28 cellular contexts compared by ENCODE assay signal in genomic region chr1:236689713-236690569, GRCh38. TPM values are rescaled to one million over a fixed set of nuclear protein-coding genes. Genes with fewer than 3 reads are reported as not detected.
DNase-seq lines count a peak whose midpoint lies in the region; ATAC-seq and FAIRE-seq lines count a peak whose summit lies in the region.
"Had no signal": no experiment of that assay in that cellular context is flagged by ENCODE, and none has a peak within 500 bp of the region (broad histone marks: within the 10 kb centered on the region; RNA-seq: fewer than 3 reads in every experiment).

No MANE protein-coding gene starts in this region.

- H3K27ac Mint-ChIP-seq in activated naive CD8-positive, alpha-beta T cell treated with anti-CD3 and anti-CD28 coated beads, Interleukin-2, amount 50 U/mL, for 24 hours = no peak overlapping the region
- no peak overlapping the region for H3K27ac Mint-ChIP-seq in activated naive CD8-positive, alpha-beta T cell treated with anti-CD3 and anti-CD28 coated beads for 36 hours
- H3K27ac Mint-ChIP-seq: activated naive CD8-positive, alpha-beta T cell treated with anti-CD3 and anti-CD28 coated beads, Interleukin-2, amount 10 ng/mL, durations not matched to agents 7 days and 5 days; B cell; H9 had no signal

- intact Hi-C loops in left ventricle myocardium superior (cut with micrococcal nuclease) = no loop called here

- peaks cover 15% of the 10 kb centered on the region for H3K4me1 Mint-ChIP-seq in activated naive CD8-positive, alpha-beta T cell treated with anti-CD3 and anti-CD28 coated beads, Interleukin-2, amount 50 U/mL, for 24 hours
- H3K4me1 Mint-ChIP-seq in activated naive CD8-positive, alpha-beta T cell treated with anti-CD3 and anti-CD28 coated beads for 36 hours = peaks cover 11% of the 10 kb centered on the region

- no peak for DNase-seq in activated naive CD8-positive, alpha-beta T cell treated with anti-CD3 and anti-CD28 coated beads, Interleukin-2, amount 50 U/mL, for 24 hours
- no peak for DNase-seq in activated naive CD8-positive, alpha-beta T cell treated with anti-CD3 and anti-CD28 coated beads for 36 hours
- DNase-seq in left ventricle myocardium superior (peak; percentile 59), renal cortical epithelial cell (ENCODE audit: low read depth) (peak; percentile 92), AG20443 (ENCODE audit: low spot score) (no peak), NOMO-1 treated with dmso at 0.1 percent for 144 hours (lab: John Stamatoyannopoulos, UW; ENCODE audit: unreplicated experiment) (no peak), NOMO-1 (lab: John Stamatoyannopoulos, UW; ENCODE audit: unreplicated experiment in 2 of 2) (no peak)
- DNase-seq: activated effector memory CD4-positive, alpha-beta T cell treated with anti-CD3 and anti-CD28 coated beads, Interleukin-2, amount 50 U/mL, for 16 hours; activated naive CD8-positive, alpha-beta T cell treated with anti-CD3 and anti-CD28 coated beads, Interleukin-2, amount 10 ng/mL, durations not matched to agents 7 days and 5 days; activated T-cell treated with anti-CD3 and anti-CD28 coated beads, Interleukin-2, amount 50 U/mL, for 1 hour; cerebellar nuclear complex; DMS79; GF-D8; H9; NCI-H1092 treated with DMSO at 0.1 percent for 48 hours; NCI-H187 treated with DMSO at 0.1 percent for 48 hours; NCI-H524 treated with DMSO at 0.1 percent for 48 hours; upper lobe of left lung had no signal

- H3K36me3 Mint-ChIP-seq in activated naive CD8-positive, alpha-beta T cell treated with anti-CD3 and anti-CD28 coated beads, Interleukin-2, amount 50 U/mL, for 24 hours (ENCODE audit: low read depth) = peaks cover 4% of the 10 kb centered on the region
- peaks cover 2% of the 10 kb centered on the region for H3K36me3 Mint-ChIP-seq in activated naive CD8-positive, alpha-beta T cell treated with anti-CD3 and anti-CD28 coated beads for 36 hours
- H3K36me3 Mint-ChIP-seq: activated naive CD8-positive, alpha-beta T cell treated with anti-CD3 and anti-CD28 coated beads, Interleukin-2, amount 10 ng/mL, durations not matched to agents 7 days and 5 days had no signal

- H3K4me3 Mint-ChIP-seq in activated naive CD8-positive, alpha-beta T cell treated with anti-CD3 and anti-CD28 coated beads, Interleukin-2, amount 50 U/mL, for 24 hours = no peak overlapping the region
- H3K4me3 Mint-ChIP-seq in activated naive CD8-positive, alpha-beta T cell treated with anti-CD3 and anti-CD28 coated beads for 36 hours = no peak overlapping the region
- H3K4me3 Mint-ChIP-seq: activated naive CD8-positive, alpha-beta T cell treated with anti-CD3 and anti-CD28 coated beads, Interleukin-2, amount 10 ng/mL, durations not matched to agents 7 days and 5 days; B cell; H9; neural crest cell had no signal

- peak; percentile 71 for FAIRE-seq in TTC549 (lab: Jason Lieb, UNC)
- FAIRE-seq: A549, astrocyte, endometrium, islet of Langerhans had no signal

- H3K27me3 Mint-ChIP-seq in activated naive CD8-positive, alpha-beta T cell treated with anti-CD3 and anti-CD28 coated beads, Interleukin-2, amount 50 U/mL, for 24 hours = peaks cover 62% of the 10 kb centered on the region
- peaks cover 68% of the 10 kb centered on the region for H3K27me3 Mint-ChIP-seq in activated naive CD8-positive, alpha-beta T cell treated with anti-CD3 and anti-CD28 coated beads for 36 hours

- peak; percentile 21 for ATAC-seq in activated naive CD8-positive, alpha-beta T cell treated with anti-CD3 and anti-CD28 coated beads, Interleukin-2, amount 50 U/mL, for 24 hours
- peak; percentile 17 for ATAC-seq in left ventricle myocardium superior
- ATAC-seq: A549 had no signal

- peaks cover 7% of the 10 kb centered on the region for H3K9me3 Mint-ChIP-seq in activated naive CD8-positive, alpha-beta T cell treated with anti-CD3 and anti-CD28 coated beads, Interleukin-2, amount 50 U/mL, for 24 hours
- peaks cover 5% of the 10 kb centered on the region for H3K9me3 Mint-ChIP-seq in activated naive CD8-positive, alpha-beta T cell treated with anti-CD3 and anti-CD28 coated beads for 36 hours
- H3K9me3 Mint-ChIP-seq: activated naive CD8-positive, alpha-beta T cell treated with anti-CD3 and anti-CD28 coated beads, Interleukin-2, amount 10 ng/mL, durations not matched to agents 7 days and 5 days had no signal

RNA-seq across cellular contexts. Expression of gene ACTN2, which starts 3.6 kb away (rescaled TPM):
- under 1 TPM; 0.37 to 0.38 TPM for total RNA-seq in activated naive CD8-positive, alpha-beta T cell treated with anti-CD3 and anti-CD28 coated beads for 36 hours
- 2,394 TPM for total RNA-seq in left ventricle myocardium superior
- 0.05 TPM in 1 of 2 replicates, not detected in the other for total RNA-seq in renal cortical epithelial cell
- total RNA-seq: activated CD8-positive, alpha-beta memory T cell treated with anti-CD3 and anti-CD28 coated beads for 36 hours; activated naive CD8-positive, alpha-beta T cell treated with anti-CD3 and anti-CD28 coated beads, Interleukin-2, amount 10 ng/mL, durations not matched to agents 7 days and 5 days; dermis microvascular lymphatic vessel endothelial cell; T-helper 1 cell treated with Interleukin-12 subunit alpha and Interleukin-12 subunit beta and Interleukin-4 antibody, amounts not matched to agents 30 ng/mL and 1 ng/mL, for 36 hours had no signal

Comparison
In these comparisons a context has a peak if more than half of its experiments do, and no peak if none do; other contexts are left out.
1. DNase-seq: peak in left ventricle myocardium superior (single experiment) and renal cortical epithelial cell (single experiment); none in activated naive CD8-positive, alpha-beta T cell treated with anti-CD3 and anti-CD28 coated beads, Interleukin-2, amount 50 U/mL, for 24 hours (single experiment), activated naive CD8-positive, alpha-beta T cell treated with anti-CD3 and anti-CD28 coated beads for 36 hours (single experiment), AG20443 (single experiment), NOMO-1 treated with dmso at 0.1 percent for 144 hours (single experiment) and NOMO-1 (0 of 2).
2. RNA of gene ACTN2, which starts 3.6 kb away (total RNA-seq): 2,394 TPM in left ventricle myocardium superior (single experiment); 0.37 to 0.38 TPM in activated naive CD8-positive, alpha-beta T cell treated with anti-CD3 and anti-CD28 coated beads for 36 hours and 0.05 TPM in renal cortical epithelial cell; every median in the first group is over 1,000 times any median in the second.